In the genomic region with DNA sequence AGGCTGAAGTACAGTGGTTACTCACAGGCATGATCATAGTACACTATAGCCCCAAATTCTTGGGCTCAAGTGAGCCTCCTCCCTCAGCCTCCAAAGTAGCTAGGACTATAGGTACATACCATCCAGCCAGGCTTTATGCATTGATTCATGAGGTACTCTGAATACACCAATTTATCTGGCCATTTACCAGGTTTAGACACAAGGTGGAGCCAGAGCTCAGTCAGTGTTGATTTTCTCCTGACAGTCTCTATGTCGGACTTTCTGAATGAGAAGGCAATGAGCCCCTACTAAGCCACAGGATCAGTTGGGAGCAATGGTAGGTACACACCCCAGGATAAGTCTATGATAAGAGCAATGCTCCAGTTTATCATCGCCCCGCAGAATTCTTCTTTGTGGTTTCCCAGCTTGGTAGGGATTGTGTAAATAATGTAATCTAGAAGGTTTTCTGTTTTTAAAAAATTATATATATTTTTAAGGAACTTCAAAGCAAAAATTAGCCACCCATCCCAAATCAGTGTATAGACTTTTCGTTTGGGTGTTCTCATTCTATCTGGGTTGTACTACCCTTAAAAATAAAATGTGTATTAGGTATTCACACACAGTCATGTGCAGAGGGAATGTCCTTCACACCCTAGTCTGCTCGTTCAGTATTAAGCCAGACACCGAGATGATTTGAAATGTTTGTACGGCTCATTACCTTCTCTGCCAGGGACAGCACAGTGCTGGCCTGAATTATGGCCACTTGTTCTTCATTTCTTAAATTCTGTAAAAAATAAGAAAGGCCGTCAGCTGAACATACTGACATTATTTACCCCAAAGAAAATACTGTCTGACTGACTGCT, we compare ENCODE assay signal across 8 cellular contexts.
A peak's percentile ranks its signal among the peaks of the same experiment; 100 is the strongest.
DNase-seq lines count a peak whose midpoint lies in the region; ATAC-seq and TF ChIP-seq lines count a peak whose summit lies in the region.

No MANE protein-coding gene starts in this region.

- no peaks in the 10 kb centered on the region for H3F3A ChIP-seq in OCI-LY1 (ENCODE audit: insufficient read depth, low read length)
- H3F3A ChIP-seq in neural cell (ENCODE audit: insufficient read depth, low read length, poor library complexity, severe bottlenecking) = no peaks in the 10 kb centered on the region

- H3K9me3 Mint-ChIP-seq in activated T-cell treated with anti-CD3 and anti-CD28 coated beads, Interleukin-2, amount 50 U/mL, for 24 hours = no peaks in the 10 kb centered on the region

- TF ChIP-seq EP300 in Ishikawa (IDR thresholded peaks at IDR 0.05; ENCODE audit: borderline replicate concordance) (no peak), neural cell (conservative IDR thresholded peaks at IDR 0.05; ENCODE audit: poor library complexity, severe bottlenecking) (no peak), transverse colon (IDR thresholded peaks at IDR 0.05; ENCODE audit: low read depth) (no peak)

- H3K79me2 ChIP-seq in OCI-LY1 (ENCODE audit: insufficient read depth, low read length) = no peaks in the 10 kb centered on the region
- H3K79me2 ChIP-seq in fibroblast of lung (ENCODE audit: control insufficient read depth, insufficient read depth, low read length) = no peaks in the 10 kb centered on the region
- no peaks in the 10 kb centered on the region for H3K79me2 ChIP-seq in neural cell (replicated peaks; ENCODE audit: insufficient read depth, low read length)

- H3K27me3 ChIP-seq in OCI-LY1 (ENCODE audit: insufficient read depth, low read length) = no peaks in the 10 kb centered on the region
- peaks cover 3% of the 10 kb centered on the region for H3K27me3 ChIP-seq in fibroblast of lung (ENCODE audit: control insufficient read depth, insufficient read depth, low read length)
- no peaks in the 10 kb centered on the region for H3K27me3 ChIP-seq in neural cell (ENCODE audit: insufficient read depth, low read depth, low read length)
- no peaks in the 10 kb centered on the region for H3K27me3 ChIP-seq in transverse colon

- H3K4me2 ChIP-seq in OCI-LY1 (ENCODE audit: low read length) (no peak overlapping the region), fibroblast of lung (ENCODE audit: extremely low read depth, insufficient read depth, low read length) (no peak overlapping the region), neural cell (ENCODE audit: low read length) (no peak overlapping the region)

- no peaks in the 10 kb centered on the region for H3K27me3 Mint-ChIP-seq in activated T-cell treated with anti-CD3 and anti-CD28 coated beads, Interleukin-2, amount 50 U/mL, for 24 hours

- H3K9me3 ChIP-seq in OCI-LY1 (ENCODE audit: low read length) (no peaks in the 10 kb centered on the region), fibroblast of lung (ENCODE audit: control insufficient read depth, insufficient read depth, low read depth, low read length) (no peaks in the 10 kb centered on the region), neural cell (ENCODE audit: low read length) (no peaks in the 10 kb centered on the region), transverse colon (no peaks in the 10 kb centered on the region)

- TF ChIP-seq CTCF in OCI-LY1 (IDR thresholded peaks at IDR 0.05; ENCODE audit: low read length) = peak; percentile 70; the same call in 1 of the 2 replicates
- TF ChIP-seq CTCF in fibroblast of lung (conservative IDR thresholded peaks at IDR 0.05 in 1 of 2, IDR thresholded peaks at IDR 0.05 in 1 of 2; ENCODE audit: low read depth in 1 of 2, low read length in 2 of 2) = peak; percentile 85 to 88
- TF ChIP-seq CTCF in neural cell (IDR thresholded peaks at IDR 0.05; ENCODE audit: poor library complexity, severe bottlenecking) = peak; percentile 95
- peak; percentile 65 to 79 (median 68) for TF ChIP-seq CTCF in transverse colon (IDR thresholded peaks at IDR 0.05)

- in situ Hi-C loops in transverse colon (cut with MboI; ENCODE audit: low pct_ligation_motif_present in 1 of 4, low pct_unique_long_range_greater_than_20kb in 1 of 4, low sequenced_read_pairs in 3 of 4) = loop anchor here in 3 of 4 donors (5.0 to 10.0 kb wide), 2 partner anchors 194 to 197 kb away; no protein-coding TSS in a partner anchor

- no peak overlapping the region for H3K27ac Mint-ChIP-seq in activated T-cell treated with anti-CD3 and anti-CD28 coated beads, Interleukin-2, amount 50 U/mL, for 24 hours

- intact Hi-C loops in transverse colon (cut with DNase I; ENCODE audit: low total_unique reads) = no loop called here

- H3K4me3 Mint-ChIP-seq in activated T-cell treated with anti-CD3 and anti-CD28 coated beads, Interleukin-2, amount 50 U/mL, for 24 hours = no peak overlapping the region

- H3K4me1 ChIP-seq in OCI-LY1 (ENCODE audit: insufficient read depth, low read length, severe bottlenecking) (no peaks in the 10 kb centered on the region), fibroblast of lung (ENCODE audit: control insufficient read depth, extremely low read depth, insufficient read depth, low read length) (no peaks in the 10 kb centered on the region), transverse colon (no peaks in the 10 kb centered on the region)

- H4K20me1 ChIP-seq in OCI-LY1 (ENCODE audit: insufficient read depth, low read length) (no peaks in the 10 kb centered on the region), fibroblast of lung (ENCODE audit: control insufficient read depth, extremely low read depth, insufficient read depth, low read length) (no peaks in the 10 kb centered on the region), neural cell (ENCODE audit: insufficient read depth) (no peaks in the 10 kb centered on the region)

- H2AFZ ChIP-seq in OCI-LY1 (ENCODE audit: low read length) (no peak overlapping the region), fibroblast of lung (ENCODE audit: low read length) (no peak overlapping the region), neural cell (ENCODE audit: low read depth, low read length) (no peak overlapping the region)

- H3K9me2 ChIP-seq in OCI-LY1 (ENCODE audit: low read depth, low read length) = no peaks in the 10 kb centered on the region
- H3K9me2 ChIP-seq in neural cell (ENCODE audit: insufficient read depth, low read length) = no peaks in the 10 kb centered on the region

- ATAC-seq in GM21737 (IDR thresholded peaks at IDR 0.05; ENCODE audit: unreplicated experiment) = peak; percentile 78

- TF ChIP-seq RAD21 in Ishikawa (IDR thresholded peaks at IDR 0.05; ENCODE audit: low read depth) (peak; percentile 76), neural cell (conservative IDR thresholded peaks at IDR 0.05) (peak; percentile 95)

- WGBS in transverse colon (ENCODE audit: low coverage in 1 of 2), 2 donors = 50 to 57% methylated on average over 7 to 8 of the region's 8 CpGs

- no peak for TF ChIP-seq POLR2A in transverse colon (IDR thresholded peaks at IDR 0.05)

- H3K36me3 ChIP-seq in OCI-LY1 (ENCODE audit: insufficient read depth, low read length) (no peaks in the 10 kb centered on the region), fibroblast of lung (ENCODE audit: control insufficient read depth, insufficient read depth, low read length) (no peaks in the 10 kb centered on the region), neural cell (ENCODE audit: insufficient read depth, low read length) (peaks cover 10% of the 10 kb centered on the region), transverse colon (no peaks in the 10 kb centered on the region)

- H3K27ac ChIP-seq in OCI-LY1 (ENCODE audit: low read depth, low read length, poor library complexity, severe bottlenecking) = no peak overlapping the region
- H3K27ac ChIP-seq in fibroblast of lung (ENCODE audit: insufficient read depth, low read length) = no peak overlapping the region
- H3K27ac ChIP-seq in neural cell (ENCODE audit: low read length) = no peak overlapping the region
- no peak overlapping the region for H3K27ac ChIP-seq in transverse colon

- H3K4me3 ChIP-seq in OCI-LY1 (ENCODE audit: low read depth, low read length, poor library complexity, severe bottlenecking) (no peak overlapping the region), fibroblast of lung (replicated peaks in 1 of 4; ENCODE audit: control extremely low read depth in 1 of 4, insufficient read depth in 1 of 4, low read depth in 3 of 4, low read length in 4 of 4) (no peak overlapping the region), neural cell (ENCODE audit: low read length) (no peak overlapping the region), transverse colon (no peak overlapping the region)

- no peaks in the 10 kb centered on the region for H3K36me3 Mint-ChIP-seq in activated T-cell treated with anti-CD3 and anti-CD28 coated beads, Interleukin-2, amount 50 U/mL, for 24 hours (ENCODE audit: low read depth)

- H3K9ac ChIP-seq in OCI-LY1 (ENCODE audit: low read length) = no peak overlapping the region
- H3K9ac ChIP-seq in fibroblast of lung (ENCODE audit: insufficient read depth, low read length) = no peak overlapping the region
- no peak overlapping the region for H3K9ac ChIP-seq in neural cell (ENCODE audit: low read length)

- no peaks in the 10 kb centered on the region for H3K4me1 Mint-ChIP-seq in activated T-cell treated with anti-CD3 and anti-CD28 coated beads, Interleukin-2, amount 50 U/mL, for 24 hours (ENCODE audit: low read depth)

- DNase-seq in GDM1 (lab: John Stamatoyannopoulos, UW) = peak; percentile 25
- DNase-seq in activated T-cell treated with anti-CD3 and anti-CD28 coated beads, Interleukin-2, amount 50 U/mL, for 24 hours = peak; percentile 37
- DNase-seq in fibroblast of lung (ENCODE audit: low read depth in 2 of 2) = peak; percentile 53 to 77
- DNase-seq in transverse colon = peak; percentile 61

TF ChIP-seq in Ishikawa, 13 proteins besides CTCF, POLR2A, EP300 and RAD21:
- TF ChIP-seq, protein P1, sequence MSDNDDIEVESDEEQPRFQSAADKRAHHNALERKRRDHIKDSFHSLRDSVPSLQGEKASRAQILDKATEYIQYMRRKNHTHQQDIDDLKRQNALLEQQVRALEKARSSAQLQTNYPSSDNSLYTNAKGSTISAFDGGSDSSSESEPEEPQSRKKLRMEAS (IDR thresholded peaks at IDR 0.05) = no peak
- TF ChIP-seq, protein P2, sequence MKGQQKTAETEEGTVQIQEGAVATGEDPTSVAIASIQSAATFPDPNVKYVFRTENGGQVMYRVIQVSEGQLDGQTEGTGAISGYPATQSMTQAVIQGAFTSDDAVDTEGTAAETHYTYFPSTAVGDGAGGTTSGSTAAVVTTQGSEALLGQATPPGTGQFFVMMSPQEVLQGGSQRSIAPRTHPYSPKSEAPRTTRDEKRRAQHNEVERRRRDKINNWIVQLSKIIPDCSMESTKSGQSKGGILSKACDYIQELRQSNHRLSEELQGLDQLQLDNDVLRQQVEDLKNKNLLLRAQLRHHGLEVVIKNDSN (IDR thresholded peaks at IDR 0.05) = no peak
- TF ChIP-seq TEAD4 (IDR thresholded peaks at IDR 0.05) = no peak

TF ChIP-seq in neural cell, 6 proteins besides CTCF, POLR2A, EP300 and RAD21:
- TF ChIP-seq SMC3 (conservative IDR thresholded peaks at IDR 0.05; ENCODE audit: poor library complexity) (peak; percentile 98), EZH2 (IDR thresholded peaks at IDR 0.05; ENCODE audit: borderline replicate concordance, insufficient read depth, low read length, poor library complexity, severe bottlenecking) (no peak)
